In genomic region chr6:141426400-141426980, GRCh38 we compare ENCODE assay signal across 29 cellular contexts.
DNase-seq lines count a peak whose midpoint lies in the region; TF ChIP-seq lines count a peak whose summit lies in the region.
"Had no signal": no experiment of that assay in that cellular context is flagged by ENCODE, and none has a peak within 500 bp of the region (broad histone marks: within the 10 kb centered on the region; RNA-seq: fewer than 3 reads in every experiment).

No MANE protein-coding gene starts in this region.

- H3K27me3 ChIP-seq in breast epithelium (no peaks in the 10 kb centered on the region), ovary (no peaks in the 10 kb centered on the region), BE2C (no peaks in the 10 kb centered on the region)
- H3K27me3 ChIP-seq: cardiac muscle cell, esophagus squamous epithelium, upper lobe of right lung had no signal

- H3K4me1 ChIP-seq in breast epithelium (no peaks in the 10 kb centered on the region), ovary (ENCODE audit: insufficient read depth) (no peaks in the 10 kb centered on the region), BE2C (no peaks in the 10 kb centered on the region)
- H3K4me1 ChIP-seq: esophagus squamous epithelium, upper lobe of right lung had no signal

- H3K4me1 Mint-ChIP-seq in MCF 10A (ENCODE audit: insufficient read depth, unreplicated experiment) (peaks cover 16% of the 10 kb centered on the region), type B pancreatic cell (ENCODE audit: unreplicated experiment) (no peaks in the 10 kb centered on the region)
- H3K4me1 Mint-ChIP-seq: activated CD4-positive, alpha-beta T cell treated with anti-CD3 and anti-CD28 coated beads, Interleukin-2, amount 10 ng/mL, durations not matched to agents 7 days and 5 days; activated CD8-positive, alpha-beta memory T cell treated with anti-CD3 and anti-CD28 coated beads, Interleukin-2, amount 10 ng/mL, durations not matched to agents 7 days and 5 days; naive B cell had no signal

- H3K27ac Mint-ChIP-seq in MCF 10A (ENCODE audit: low read depth, unreplicated experiment) (no peak overlapping the region), type B pancreatic cell (no peak overlapping the region)
- H3K27ac Mint-ChIP-seq: activated CD4-positive, alpha-beta T cell treated with anti-CD3 and anti-CD28 coated beads, Interleukin-2, amount 10 ng/mL, durations not matched to agents 7 days and 5 days; activated CD8-positive, alpha-beta memory T cell treated with anti-CD3 and anti-CD28 coated beads, Interleukin-2, amount 10 ng/mL, durations not matched to agents 7 days and 5 days; activated naive CD4-positive, alpha-beta T cell treated with anti-CD3 and anti-CD28 coated beads for 36 hours; activated T-cell treated with anti-CD3 and anti-CD28 coated beads, Interleukin-2, amount 50 U/mL, for 72 hours; B cell; T-helper 2 cell treated with Interferon-gamma antibody and Interleukin-4, amounts not matched to agents 5 μg/mL and 100 μg/mL, for 36 hours had no signal

- H3K9me3 Mint-ChIP-seq in MCF 10A (ENCODE audit: unreplicated experiment) (peaks cover 27% of the 10 kb centered on the region), type B pancreatic cell (no peaks in the 10 kb centered on the region)
- H3K9me3 Mint-ChIP-seq: T-helper 2 cell treated with Interferon-gamma antibody and Interleukin-4, amounts not matched to agents 5 μg/mL and 100 μg/mL, for 36 hours had no signal

- H3K36me3 Mint-ChIP-seq in MCF 10A (ENCODE audit: insufficient read depth, unreplicated experiment) = peaks cover 20% of the 10 kb centered on the region
- no peaks in the 10 kb centered on the region for H3K36me3 Mint-ChIP-seq in type B pancreatic cell

- intact Hi-C loops in MCF 10A (cut with micrococcal nuclease) = no loop called here
- intact Hi-C loops in breast epithelium (cut with DNase I; ENCODE audit: low total_unique reads) = no loop called here
- intact Hi-C loops in ovary (cut with DNase I) = no loop called here

- peak; percentile 14 for TF ChIP-seq CTCF in MCF 10A (IDR thresholded peaks at IDR 0.05; ENCODE audit: unreplicated experiment)
- TF ChIP-seq CTCF in breast epithelium (IDR thresholded peaks at IDR 0.05) = no peak
- TF ChIP-seq CTCF in fibroblast of the aortic adventitia (IDR thresholded peaks at IDR 0.05; ENCODE audit: insufficient read depth, low read length) = peak; percentile 8
- peak; percentile 32 for TF ChIP-seq CTCF in type B pancreatic cell (conservative IDR thresholded peaks at IDR 0.05)
- no peak for TF ChIP-seq CTCF in ovary (IDR thresholded peaks at IDR 0.05)
- no peak for TF ChIP-seq CTCF in BE2C (IDR thresholded peaks at IDR 0.05; ENCODE audit: low read depth, low read length)

- CTCF ChIA-PET in MCF 10A (lab: Yijun Ruan, JAX) = interaction anchor here (0.6 kb wide), 1 partner anchor 728 kb away, joined by 4 read pairs; no protein-coding TSS in a partner anchor

- no peak for TF ChIP-seq EP300 in ovary (IDR thresholded peaks at IDR 0.05)

- no peak for DNase-seq in MCF 10A (ENCODE audit: unreplicated experiment)
- DNase-seq in breast epithelium (ENCODE audit: low spot score in 2 of 2) = no peak
- DNase-seq in RPMI7951 (ENCODE audit: low read depth) = peak; percentile 7
- DNase-seq in fibroblast of the aortic adventitia (ENCODE audit: low read depth) = no peak
- no peak for DNase-seq in type B pancreatic cell (ENCODE audit: extremely low spot score, unreplicated experiment)
- DNase-seq in ovary = no peak
- no peak for DNase-seq in BE2C
- no peak for DNase-seq in NAMALWA (ENCODE audit: low spot score)
- DNase-seq: activated CD4-positive, alpha-beta T cell treated with anti-CD3 and anti-CD28 coated beads, Interleukin-2, amount 10 ng/mL, durations not matched to agents 7 days and 5 days; activated CD8-positive, alpha-beta memory T cell treated with anti-CD3 and anti-CD28 coated beads, Interleukin-2, amount 10 ng/mL, durations not matched to agents 7 days and 5 days; activated naive CD4-positive, alpha-beta T cell treated with anti-CD3 and anti-CD28 coated beads for 36 hours; activated T-cell treated with anti-CD3 and anti-CD28 coated beads, Interleukin-2, amount 50 U/mL, for 72 hours; amniotic stem cell; cortex of kidney; esophagus squamous epithelium; head of caudate nucleus; naive B cell; NCI-H187 treated with DMSO at 0.1 percent for 48 hours; NCI-H69; occipital lobe; small intestine; stimulated activated CD4-positive, alpha-beta T cell treated with anti-CD3 and anti-CD28 coated beads, Interleukin-1b, Interleukin-23, amount 100 ng/mL, for 48 hours; upper lobe of right lung had no signal

- no peaks in the 10 kb centered on the region for H3K27me3 Mint-ChIP-seq in MCF 10A (ENCODE audit: insufficient read depth, unreplicated experiment)
- H3K27me3 Mint-ChIP-seq in type B pancreatic cell = no peaks in the 10 kb centered on the region
- H3K27me3 Mint-ChIP-seq: activated CD4-positive, alpha-beta T cell treated with anti-CD3 and anti-CD28 coated beads, Interleukin-2, amount 10 ng/mL, durations not matched to agents 7 days and 5 days; activated CD8-positive, alpha-beta memory T cell treated with anti-CD3 and anti-CD28 coated beads, Interleukin-2, amount 10 ng/mL, durations not matched to agents 7 days and 5 days; B cell had no signal

- no peak overlapping the region for H3K27ac ChIP-seq in breast epithelium
- H3K27ac ChIP-seq in ovary = no peak overlapping the region
- H3K27ac ChIP-seq: 22Rv1, cardiac muscle cell, esophagus squamous epithelium, KMS-11, upper lobe of right lung, VCaP had no signal

- BruUV-seq in MCF 10A (replicated peaks; lab: Mats Ljungman, UMichigan) = no TSS peak

- H3K9me3 ChIP-seq in breast epithelium (no peaks in the 10 kb centered on the region), ovary (no peaks in the 10 kb centered on the region), BE2C (no peaks in the 10 kb centered on the region)
- H3K9me3 ChIP-seq: esophagus squamous epithelium, upper lobe of right lung had no signal

- no peak overlapping the region for H3K4me3 ChIP-seq in breast epithelium
- no peak overlapping the region for H3K4me3 ChIP-seq in fibroblast of the aortic adventitia (ENCODE audit: low read depth, low read length)
- H3K4me3 ChIP-seq in ovary = no peak overlapping the region
- H3K4me3 ChIP-seq in BE2C (ENCODE audit: low read depth, low read length) = no peak overlapping the region
- H3K4me3 ChIP-seq: cardiac muscle cell, esophagus squamous epithelium, upper lobe of right lung had no signal

- 74 to 81% (median 81%) methylated on average over 5 of the region's 5 CpGs for WGBS in ovary, 3 donors

- H3K4me3 Mint-ChIP-seq in MCF 10A (ENCODE audit: unreplicated experiment) = no peak overlapping the region
- no peak overlapping the region for H3K4me3 Mint-ChIP-seq in type B pancreatic cell
- H3K4me3 Mint-ChIP-seq: activated CD4-positive, alpha-beta T cell treated with anti-CD3 and anti-CD28 coated beads, Interleukin-2, amount 10 ng/mL, durations not matched to agents 7 days and 5 days; activated CD8-positive, alpha-beta memory T cell treated with anti-CD3 and anti-CD28 coated beads, Interleukin-2, amount 10 ng/mL, durations not matched to agents 7 days and 5 days; activated naive CD4-positive, alpha-beta T cell treated with anti-CD3 and anti-CD28 coated beads for 36 hours; activated T-cell treated with anti-CD3 and anti-CD28 coated beads, Interleukin-2, amount 50 U/mL, for 72 hours; B cell; naive B cell; T-helper 2 cell treated with Interferon-gamma antibody and Interleukin-4, amounts not matched to agents 5 μg/mL and 100 μg/mL, for 36 hours had no signal

- POLR2A ChIA-PET in MCF 10A (lab: Yijun Ruan, JAX) = interaction anchor here (1.0 kb wide), 1 partner anchor 12 kb away, joined by 3 read pairs; no protein-coding TSS in a partner anchor

- TF ChIP-seq POLR2A in breast epithelium (IDR thresholded peaks at IDR 0.05) (no peak), ovary (IDR thresholded peaks at IDR 0.05) (no peak)

- no peaks in the 10 kb centered on the region for H3K36me3 ChIP-seq in breast epithelium
- H3K36me3 ChIP-seq in ovary = no peaks in the 10 kb centered on the region
- H3K36me3 ChIP-seq in BE2C = no peaks in the 10 kb centered on the region
- H3K36me3 ChIP-seq: cardiac muscle cell, esophagus squamous epithelium, upper lobe of right lung had no signal

Comparison
In these comparisons a context has a peak if more than half of its experiments do, and no peak if none do; other contexts are left out.
1. CTCF ChIP-seq: peak in MCF 10A (single experiment), fibroblast of the aortic adventitia (single experiment) and type B pancreatic cell (single experiment); none in breast epithelium (0 of 3), ovary (0 of 3) and BE2C (single experiment).